Comparison of ENCODE assay signal across 8 cellular contexts in genomic region chr4:39526283-39526682, GRCh38. TPM values are rescaled to one million over a fixed set of nuclear protein-coding genes. Genes with fewer than 3 reads are reported as not detected.
DNase-seq lines count a peak whose midpoint lies in the region; ATAC-seq and TF ChIP-seq lines count a peak whose summit lies in the region.

No MANE protein-coding gene starts in this region.

- H3K9me2 ChIP-seq in PC-3 (replicated peaks; ENCODE audit: low read length) = no peaks in the 10 kb centered on the region

- no peak overlapping the region for H2BK12ac ChIP-seq in trophoblast cell (ENCODE audit: low read length)

- TF ChIP-seq CTCF in PC-3 (conservative IDR thresholded peaks at IDR 0.05; ENCODE audit: low read depth, low read length) (no peak), epithelial cell of proximal tubule (conservative IDR thresholded peaks at IDR 0.05; ENCODE audit: low read depth, low read length) (no peak)

- H3K27ac ChIP-seq in PC-3 (ENCODE audit: low read length) (peak overlapping the region; percentile 89), trophoblast cell (ENCODE audit: low read depth, low read length) (peak overlapping the region; percentile 83)

- H3K14ac ChIP-seq in trophoblast cell (ENCODE audit: low read length) = no peak overlapping the region

- H3K4me1 ChIP-seq in ES-I3 (ENCODE audit: insufficient read depth, low read length) = peaks cover 2% of the 10 kb centered on the region; the same call in 1 of the 2 replicates
- peaks cover 27% of the 10 kb centered on the region for H3K4me1 ChIP-seq in PC-3 (ENCODE audit: insufficient read depth, low read length)
- peaks cover 0 to 2% of the 10 kb centered on the region in 2 experiments for H3K4me1 ChIP-seq in trophoblast cell (ENCODE audit: control insufficient read depth in 1 of 2, insufficient read depth in 2 of 2, low read length in 2 of 2)

- no peaks in the 10 kb centered on the region for H3F3A ChIP-seq in PC-3 (ENCODE audit: low read length, unreplicated experiment)

- H2AFZ ChIP-seq in PC-3 (ENCODE audit: low read length) = no peak overlapping the region; the same call in 1 of the 2 replicates
- H2AFZ ChIP-seq in trophoblast cell (ENCODE audit: insufficient read depth, low read length, poor library complexity) = no peak overlapping the region

- peaks cover 15% of the 10 kb centered on the region for H3K79me1 ChIP-seq in trophoblast cell (ENCODE audit: low read length)

- H4K91ac ChIP-seq in trophoblast cell (ENCODE audit: low read depth, low read length) = peak overlapping the region; percentile 93

- POLR2A ChIA-PET in PC-3 (lab: Charles Lee; ENCODE audit: unreplicated experiment) = interaction anchor here (0.7 to 0.9 kb wide), 2 partner anchors 16 to 53 kb away, joined by 3 to 4 read pairs; no protein-coding TSS in a partner anchor

- H3K9ac ChIP-seq in ES-I3 (ENCODE audit: low read depth, low read length) (peak overlapping the region; percentile 90), PC-3 (ENCODE audit: low read length) (peak overlapping the region; percentile 93), trophoblast cell (ENCODE audit: low read length) (peak overlapping the region; percentile 87)

- no TSS peak for BruUV-seq in PC-3 (replicated peaks; lab: Mats Ljungman, UMichigan)

- H3K27me3 ChIP-seq in PC-3 (ENCODE audit: low read length) (no peaks in the 10 kb centered on the region), trophoblast cell (ENCODE audit: insufficient read depth, low read length) (no peaks in the 10 kb centered on the region)

- no peak overlapping the region for H2AK5ac ChIP-seq in trophoblast cell (ENCODE audit: low read length)

- H3K79me2 ChIP-seq in PC-3 (ENCODE audit: low read length) (peaks cover 64% of the 10 kb centered on the region), trophoblast cell (ENCODE audit: control insufficient read depth, insufficient read depth, low read length, poor library complexity) (peaks cover 16% of the 10 kb centered on the region)

- no CpG with 5 or more reads among the region's 4 CpGs for WGBS in trophoblast cell (ENCODE audit: extremely low coverage, insufficient coverage, insufficient read length)

- H3K18ac ChIP-seq in trophoblast cell (ENCODE audit: low read length) = no peak overlapping the region

- no peak overlapping the region for H2BK120ac ChIP-seq in trophoblast cell (ENCODE audit: insufficient read depth, low read length, poor library complexity)

- H3K23ac ChIP-seq in trophoblast cell (ENCODE audit: low read length) = no peak overlapping the region

- H3K4me2 ChIP-seq in PC-3 (ENCODE audit: low read length) (peak overlapping the region; percentile 96), trophoblast cell (ENCODE audit: low read length) (peak overlapping the region; percentile 84)

- CTCF ChIA-PET in PC-3 (lab: Charles Lee) = interaction anchor here (0.5 kb wide), 1 partner anchor 64 kb away, joined by 3 read pairs; no protein-coding TSS in a partner anchor

- H4K20me1 ChIP-seq in PC-3 (ENCODE audit: low read length) = no peaks in the 10 kb centered on the region

- peaks cover 14% of the 10 kb centered on the region for H3K9me3 ChIP-seq in ES-I3 (ENCODE audit: control insufficient read depth, insufficient read depth, low read length)
- no peaks in the 10 kb centered on the region for H3K9me3 ChIP-seq in PC-3 (ENCODE audit: low read length)
- peaks cover 6% of the 10 kb centered on the region for H3K9me3 ChIP-seq in trophoblast cell (ENCODE audit: insufficient read depth, low read depth, low read length)

- peak overlapping the region; percentile 0 for H3K4ac ChIP-seq in trophoblast cell (ENCODE audit: low read depth, low read length)

- no peak overlapping the region for H4K12ac ChIP-seq in trophoblast cell (ENCODE audit: low read depth, low read length)

- H3K36me3 ChIP-seq in ES-I3 (ENCODE audit: insufficient read depth, low read length) (peaks cover 5% of the 10 kb centered on the region; the same call in 1 of the 2 replicates), PC-3 (ENCODE audit: low read depth, low read length) (peaks cover 9% of the 10 kb centered on the region), trophoblast cell (ENCODE audit: control insufficient read depth in 1 of 2, insufficient read depth in 2 of 2, low read length in 2 of 2) (peaks cover 0 to 4% of the 10 kb centered on the region in 2 experiments)

- DNase-seq in PC-3 (peak; percentile 6), epithelial cell of proximal tubule (ENCODE audit: low read depth) (no peak), trophoblast cell (no peak), left colon (no peak), SKM-1 (lab: John Stamatoyannopoulos, UW; ENCODE audit: unreplicated experiment) (no peak)
- DNase-seq in activated effector memory CD4-positive, alpha-beta T cell treated with anti-CD3 and anti-CD28 coated beads, Interleukin-2, amount 50 U/mL, for 16 hours = no peak

- intact Hi-C loops in PC-3 (cut with micrococcal nuclease) = loop anchor here (1.0 to 5.0 kb wide), 3 partner anchors 46 to 65 kb away; no protein-coding TSS in a partner anchor
- intact Hi-C loops in left colon (cut with DNase I, micrococcal nuclease) = loop anchor here in 1 of 2 donors (5.0 kb wide), 1 partner anchor 111 kb away; the partner anchor contains the start of gene SMIM14

- ATAC-seq in PC-3 = no peak
- ATAC-seq in left colon = no peak
- ATAC-seq in HG02852 (IDR thresholded peaks at IDR 0.05; ENCODE audit: unreplicated experiment) = no peak

- H4K8ac ChIP-seq in trophoblast cell (ENCODE audit: low read depth, low read length) = peak overlapping the region; percentile 77

- H2BK5ac ChIP-seq in trophoblast cell (ENCODE audit: low read depth, low read length, poor library complexity) = no peak overlapping the region

- peak overlapping the region; percentile 95 for H3K4me3 ChIP-seq in PC-3 (ENCODE audit: low read length)
- H3K4me3 ChIP-seq in epithelial cell of proximal tubule (ENCODE audit: low read depth, low read length) = peak overlapping the region; percentile 81
- H3K4me3 ChIP-seq in trophoblast cell (ENCODE audit: low read depth, low read length) = peak overlapping the region; percentile 87

RNA-seq across cellular contexts. Expression of gene UGDH, which starts 1.0 kb away (rescaled TPM):
- total RNA-seq in PC-3 (2014; rRNA removed) (50.0 and 53.4 TPM in 2 replicates), epithelial cell of proximal tubule (60.9 and 97.4 TPM in 2 replicates), left colon (100 to 1,000 TPM; 208 to 303 TPM)
- 54.3 and 60.5 TPM in 2 replicates for polyA plus RNA-seq in trophoblast cell (2013)
